In genomic region chr19:11797491-11797890, GRCh38 we compare ENCODE assay signal across 1 cellular context.
A peak's percentile ranks its signal among the peaks of the same experiment; 100 is the strongest.
TF ChIP-seq lines count a peak whose summit lies in the region.

No MANE protein-coding gene starts in this region.

TF ChIP-seq in IMR-90, 13 proteins besides CTCF, POLR2A, EP300 and RAD21 (continued from another document):
- TF ChIP-seq RCOR1 (IDR thresholded peaks at IDR 0.05; ENCODE audit: insufficient replicate concordance, low read length), result no peak
- TF ChIP-seq USF2 (IDR thresholded peaks at IDR 0.05; ENCODE audit: low read depth, low read length), result no peak
- no peak for TF ChIP-seq CHD1 (IDR thresholded peaks at IDR 0.05; ENCODE audit: low read depth, low read length)
- no peak for TF ChIP-seq MXI1 (IDR thresholded peaks at IDR 0.05; ENCODE audit: borderline replicate concordance, low read depth, low read length)
- TF ChIP-seq MAZ (IDR thresholded peaks at IDR 0.05; ENCODE audit: borderline replicate concordance, low read depth, low read length), result peak; percentile 37; the same call in 1 of the 2 replicates
- TF ChIP-seq MAFK (IDR thresholded peaks at IDR 0.05; ENCODE audit: low read depth, low read length), result no peak
- TF ChIP-seq FOS (IDR thresholded peaks at IDR 0.05; ENCODE audit: low read depth, low read length), result no peak
- TF ChIP-seq CEBPB (IDR thresholded peaks at IDR 0.05; ENCODE audit: low read depth, low read length), result no peak
